In the genomic region with DNA sequence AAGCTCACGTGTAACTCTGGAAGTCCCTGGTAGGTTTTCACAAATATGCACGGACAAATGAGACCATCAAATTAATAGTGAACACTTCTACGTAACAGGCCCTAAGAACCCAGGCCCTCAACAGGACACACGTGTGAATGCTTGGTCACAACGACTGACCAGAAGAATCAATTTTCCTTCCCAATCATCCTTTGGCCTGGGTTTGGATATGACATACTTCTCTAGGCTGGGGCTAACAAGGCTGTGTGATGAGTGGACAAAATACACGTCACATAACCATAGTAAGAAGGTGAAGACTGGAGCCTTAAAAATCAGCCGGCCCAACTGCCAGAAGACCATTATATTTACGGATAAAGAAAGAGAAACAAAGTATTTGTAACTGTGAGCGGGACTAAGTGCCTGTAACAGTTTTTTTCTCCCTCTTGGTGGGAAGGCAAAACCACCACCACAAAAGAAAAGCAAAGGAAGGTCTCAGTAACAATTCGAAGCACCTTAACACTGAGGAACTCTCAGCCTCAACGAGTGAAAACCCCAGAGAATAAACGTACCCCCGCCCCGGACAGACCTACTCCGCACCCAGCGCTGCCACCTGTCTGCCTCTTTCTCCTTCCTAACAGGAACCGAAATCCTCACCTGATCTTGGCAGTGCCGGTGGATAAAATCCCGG, we compare ENCODE assay signal across 7 cellular contexts. TPM values are rescaled to one million over a fixed set of nuclear protein-coding genes. Genes with fewer than 3 reads are reported as not detected.
DNase-seq lines count a peak whose midpoint lies in the region; ATAC-seq lines count a peak whose summit lies in the region.

No MANE protein-coding gene starts in this region.

- no peaks in the 10 kb centered on the region for H3K27me3 ChIP-seq in right cardiac atrium (ENCODE audit: control insufficient read depth, insufficient read depth)

- intact Hi-C loops in right cardiac atrium (cut with DNase I) (no loop called here), head of caudate nucleus (cut with DNase I) (loop anchor here (1.0 to 5.0 kb wide), 2 partner anchors 64 to 124 kb away; partner anchors contain the start of gene H3-3A)

- peaks cover 21 to 27% of the 10 kb centered on the region in 2 donors for H3K36me3 Mint-ChIP-seq in activated naive CD4-positive, alpha-beta T cell treated with anti-CD3 and anti-CD28 coated beads, Interleukin-2, amount 50 U/mL, for 72 hours

- peak overlapping the region; percentile 85 for H3K4me3 ChIP-seq in right cardiac atrium (ENCODE audit: low read length)
- peak overlapping the region; percentile 64 for H3K4me3 ChIP-seq in skeletal muscle cell (ENCODE audit: low read depth, low read length)

- peaks cover 3 to 6% of the 10 kb centered on the region in 2 donors for H3K9me3 Mint-ChIP-seq in activated naive CD4-positive, alpha-beta T cell treated with anti-CD3 and anti-CD28 coated beads, Interleukin-2, amount 50 U/mL, for 72 hours

- peaks cover 2% of the 10 kb centered on the region for H3K4me1 ChIP-seq in right cardiac atrium (ENCODE audit: control insufficient read depth, insufficient read depth, low read length)

- WGBS in right cardiac atrium = 1% methylated on average over 19 of the region's 19 CpGs

- no peak for DNase-seq in activated naive CD4-positive, alpha-beta T cell treated with anti-CD3 and anti-CD28 coated beads, Interleukin-2, amount 50 U/mL, for 72 hours (ENCODE audit: low spot score in 2 of 2)
- DNase-seq in right cardiac atrium = no peak
- no peak for DNase-seq in skeletal muscle cell (ENCODE audit: low read depth)
- DNase-seq in head of caudate nucleus = no peak
- no peak for DNase-seq in cortex of kidney (lab: John Stamatoyannopoulos, UW)

- peak overlapping the region; percentile 87 for H3K27ac ChIP-seq in right cardiac atrium (ENCODE audit: low read length)

- peak overlapping the region; percentile 96 to 100 for H3K27ac Mint-ChIP-seq in activated naive CD4-positive, alpha-beta T cell treated with anti-CD3 and anti-CD28 coated beads, Interleukin-2, amount 50 U/mL, for 72 hours

- H3K9me3 ChIP-seq in right cardiac atrium (ENCODE audit: control insufficient read depth, low read length) = no peaks in the 10 kb centered on the region

- peak; percentile 2 for ATAC-seq in GM19025 (IDR thresholded peaks at IDR 0.05; ENCODE audit: low read depth, unreplicated experiment)
- ATAC-seq in HG03103 (IDR thresholded peaks at IDR 0.05; ENCODE audit: low read depth, unreplicated experiment) = peak; percentile 1
- peak; percentile 6 to 18 for ATAC-seq in activated naive CD4-positive, alpha-beta T cell treated with anti-CD3 and anti-CD28 coated beads, Interleukin-2, amount 50 U/mL, for 72 hours
- ATAC-seq in right cardiac atrium = no peak

RNA-seq across cellular contexts. Expression of gene SDE2, which starts 0.5 kb away (rescaled TPM):
- total RNA-seq in activated naive CD4-positive, alpha-beta T cell treated with anti-CD3 and anti-CD28 coated beads, Interleukin-2, amount 50 U/mL, for 72 hours = 10 to 100 TPM; 15.9 to 29.6 TPM
- total RNA-seq in right cardiac atrium = 10 to 100 TPM; 12.2 to 18.3 (median 12.7) TPM
- 9.4 TPM for polyA plus RNA-seq in right cardiac atrium

RNA-seq across cellular contexts. Expression of gene LEFTY2, which starts 57.7 kb away (rescaled TPM):
- not detected for total RNA-seq in activated naive CD4-positive, alpha-beta T cell treated with anti-CD3 and anti-CD28 coated beads, Interleukin-2, amount 50 U/mL, for 72 hours
- total RNA-seq in right cardiac atrium = 1 to 10 TPM in 3 of 4 donors, under 1 TPM in 1; 0.60 to 2.1 (median 1.1) TPM
- polyA plus RNA-seq in right cardiac atrium = 0.59 TPM

Comparison
In these comparisons a context has a peak if more than half of its experiments do, and no peak if none do; other contexts are left out.
1. ATAC-seq: peak in GM19025 (single experiment), HG03103 (single experiment) and activated naive CD4-positive, alpha-beta T cell treated with anti-CD3 and anti-CD28 coated beads, Interleukin-2, amount 50 U/mL, for 72 hours (2 of 2); none in right cardiac atrium (0 of 2).